ENCODE assay signal across 1 cellular context in the genomic region with DNA sequence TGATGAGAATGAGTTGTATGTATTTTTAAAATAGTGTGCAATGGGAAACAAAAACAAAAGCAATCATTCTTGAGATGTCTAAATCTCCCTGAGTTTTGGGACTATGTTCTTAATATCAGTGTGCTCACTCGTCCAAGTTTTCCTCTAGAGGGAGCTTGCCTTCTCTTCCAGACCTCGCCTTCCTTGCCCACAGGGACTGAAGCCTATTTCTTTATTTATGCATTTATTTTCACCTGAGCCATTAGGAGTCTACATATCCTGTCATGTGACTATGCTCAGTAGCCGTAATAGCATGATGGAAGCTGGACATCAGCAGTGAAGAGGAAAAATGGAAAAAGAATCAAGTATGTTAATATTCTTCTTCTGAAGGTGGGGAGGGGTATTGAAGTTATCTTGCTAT.
TF ChIP-seq lines count a peak whose summit lies in the region.

No MANE protein-coding gene starts in this region.

TF ChIP-seq in WTC11, 78 proteins besides CTCF, POLR2A, EP300 and RAD21 (continued from another document):
- TF ChIP-seq, protein P1, sequence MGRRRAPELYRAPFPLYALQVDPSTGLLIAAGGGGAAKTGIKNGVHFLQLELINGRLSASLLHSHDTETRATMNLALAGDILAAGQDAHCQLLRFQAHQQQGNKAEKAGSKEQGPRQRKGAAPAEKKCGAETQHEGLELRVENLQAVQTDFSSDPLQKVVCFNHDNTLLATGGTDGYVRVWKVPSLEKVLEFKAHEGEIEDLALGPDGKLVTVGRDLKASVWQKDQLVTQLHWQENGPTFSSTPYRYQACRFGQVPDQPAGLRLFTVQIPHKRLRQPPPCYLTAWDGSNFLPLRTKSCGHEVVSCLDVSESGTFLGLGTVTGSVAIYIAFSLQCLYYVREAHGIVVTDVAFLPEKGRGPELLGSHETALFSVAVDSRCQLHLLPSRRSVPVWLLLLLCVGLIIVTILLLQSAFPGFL (CRISPR knock-in tag; IDR thresholded peaks at IDR 0.05; ENCODE audit: borderline replicate concordance), result no peak
- TF ChIP-seq, protein P2, sequence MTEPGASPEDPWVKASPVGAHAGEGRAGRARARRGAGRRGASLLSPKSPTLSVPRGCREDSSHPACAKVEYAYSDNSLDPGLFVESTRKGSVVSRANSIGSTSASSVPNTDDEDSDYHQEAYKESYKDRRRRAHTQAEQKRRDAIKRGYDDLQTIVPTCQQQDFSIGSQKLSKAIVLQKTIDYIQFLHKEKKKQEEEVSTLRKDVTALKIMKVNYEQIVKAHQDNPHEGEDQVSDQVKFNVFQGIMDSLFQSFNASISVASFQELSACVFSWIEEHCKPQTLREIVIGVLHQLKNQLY (CRISPR knock-in tag; IDR thresholded peaks at IDR 0.05), result no peak
- TF ChIP-seq ZBTB21 (CRISPR knock-in tag; IDR thresholded peaks at IDR 0.05; ENCODE audit: borderline replicate concordance), result no peak
- TF ChIP-seq ZNF263 (CRISPR knock-in tag; IDR thresholded peaks at IDR 0.05; ENCODE audit: low read depth), result no peak
- no peak for TF ChIP-seq ZNF317 (CRISPR knock-in tag; IDR thresholded peaks at IDR 0.05; ENCODE audit: borderline replicate concordance, low read depth)
- no peak for TF ChIP-seq FOXJ3 (CRISPR knock-in tag; IDR thresholded peaks at IDR 0.05; ENCODE audit: borderline replicate concordance)
TF ChIP-seq in WTC11: peak in this region for 0.
